12 cellular contexts compared by ENCODE assay signal in genomic region chr11:47998733-47999359, GRCh38. TPM values are rescaled to one million over a fixed set of nuclear protein-coding genes. Genes with fewer than 3 reads are reported as not detected.
DNase-seq lines count a peak whose midpoint lies in the region; ATAC-seq, FAIRE-seq and TF ChIP-seq lines count a peak whose summit lies in the region.
"Had no signal": no experiment of that assay in that cellular context is flagged by ENCODE, and none has a peak within 500 bp of the region (broad histone marks: within the 10 kb centered on the region; RNA-seq: fewer than 3 reads in every experiment).

No MANE protein-coding gene starts in this region.

- no peaks in the 10 kb centered on the region for H3K9me3 Mint-ChIP-seq in CD4-positive, alpha-beta T cell
- H3K9me3 Mint-ChIP-seq in activated naive CD8-positive, alpha-beta T cell treated with anti-CD3 and anti-CD28 coated beads, Interleukin-2, amount 50 U/mL, for 24 hours: no peaks in the 10 kb centered on the region

- H3K4me3 ChIP-seq in mucosa of descending colon: no peak overlapping the region

- CTCF ChIA-PET in CD4-positive, alpha-beta T cell (lab: Charles Lee): interaction anchor here (0.6 to 1.7 kb wide), 4 partner anchors 19 to 111 kb away, joined by 3 to 7 read pairs (median 4); no protein-coding TSS in a partner anchor

- no peak for ATAC-seq in CD4-positive, alpha-beta T cell (ENCODE audit: poor library complexity)
- no peak for ATAC-seq in activated naive CD8-positive, alpha-beta T cell treated with anti-CD3 and anti-CD28 coated beads, Interleukin-2, amount 50 U/mL, for 24 hours
- ATAC-seq in mucosa of descending colon: peak; percentile 89
- ATAC-seq: foreskin keratinocyte had no signal

- no peaks in the 10 kb centered on the region for H3K27me3 ChIP-seq in CD4-positive, alpha-beta T cell (ENCODE audit: control insufficient read depth, insufficient read depth, low read length)
- H3K27me3 ChIP-seq: foreskin keratinocyte had no signal

- no peak for FAIRE-seq in frontal cortex (lab: Jason Lieb, UNC)

- no peak for DNase-seq in CD4-positive, alpha-beta T cell
- DNase-seq in HT-29 (ENCODE audit: low spot score) (peak; percentile 86), mucosa of descending colon (peak in 2 of 3 donors; percentile 40 to 66), NOMO-1 treated with DMSO at 0.1 percent for 48 hours (lab: John Stamatoyannopoulos, UW; ENCODE audit: unreplicated experiment) (no peak), frontal cortex (ENCODE audit: low spot score in 2 of 2) (no peak), HPDE6-E6E7 (ENCODE audit: extremely low spot score) (no peak), NCI-H446 treated with DMSO at 0.1 percent for 48 hours (lab: John Stamatoyannopoulos, UW) (no peak)
- DNase-seq in activated naive CD8-positive, alpha-beta T cell treated with anti-CD3 and anti-CD28 coated beads, Interleukin-2, amount 50 U/mL, for 24 hours: no peak
- DNase-seq: DMS79, foreskin keratinocyte, NCI-H1048, RPMI8226 had no signal

- no peaks in the 10 kb centered on the region for H3K36me3 Mint-ChIP-seq in CD4-positive, alpha-beta T cell (ENCODE audit: low read depth)
- peaks cover 3% of the 10 kb centered on the region for H3K36me3 Mint-ChIP-seq in activated naive CD8-positive, alpha-beta T cell treated with anti-CD3 and anti-CD28 coated beads, Interleukin-2, amount 50 U/mL, for 24 hours (ENCODE audit: low read depth)

- no peaks in the 10 kb centered on the region for H3K36me3 ChIP-seq in mucosa of descending colon (ENCODE audit: low read depth)

- H3K4me3 Mint-ChIP-seq in CD4-positive, alpha-beta T cell: peak overlapping the region; percentile 32
- H3K4me3 Mint-ChIP-seq in activated naive CD8-positive, alpha-beta T cell treated with anti-CD3 and anti-CD28 coated beads, Interleukin-2, amount 50 U/mL, for 24 hours: no peak overlapping the region

- peaks cover 79% of the 10 kb centered on the region for H3K4me1 Mint-ChIP-seq in CD4-positive, alpha-beta T cell (ENCODE audit: low read depth)
- peaks cover 76% of the 10 kb centered on the region for H3K4me1 Mint-ChIP-seq in activated naive CD8-positive, alpha-beta T cell treated with anti-CD3 and anti-CD28 coated beads, Interleukin-2, amount 50 U/mL, for 24 hours

- peaks cover 27% of the 10 kb centered on the region for H3K4me1 ChIP-seq in mucosa of descending colon (ENCODE audit: low read depth)
- H3K4me1 ChIP-seq: foreskin keratinocyte had no signal

- no peaks in the 10 kb centered on the region for H3K27me3 Mint-ChIP-seq in CD4-positive, alpha-beta T cell
- no peaks in the 10 kb centered on the region for H3K27me3 Mint-ChIP-seq in activated naive CD8-positive, alpha-beta T cell treated with anti-CD3 and anti-CD28 coated beads, Interleukin-2, amount 50 U/mL, for 24 hours

- H3K27ac ChIP-seq in CD4-positive, alpha-beta T cell (ENCODE audit: low read depth, low read length): peak overlapping the region; percentile 46
- H3K27ac ChIP-seq: foreskin keratinocyte had no signal

- no peak for TF ChIP-seq CTCF in CD4-positive, alpha-beta T cell (IDR thresholded peaks at IDR 0.05)
- no peak for TF ChIP-seq CTCF in mucosa of descending colon (IDR thresholded peaks at IDR 0.05)

- peak overlapping the region; percentile 93 for H3K27ac Mint-ChIP-seq in CD4-positive, alpha-beta T cell
- H3K27ac Mint-ChIP-seq in activated naive CD8-positive, alpha-beta T cell treated with anti-CD3 and anti-CD28 coated beads, Interleukin-2, amount 50 U/mL, for 24 hours: peak overlapping the region; percentile 62

- intact Hi-C loops in CD4-positive, alpha-beta T cell (cut with DNase I, micrococcal nuclease): loop anchor here in 1 of 2 experiments (2.0 kb wide), 1 partner anchor 18 kb away; the partner anchor contains the start of gene PTPRJ
- intact Hi-C loops in mucosa of descending colon (cut with DNase I, micrococcal nuclease): no loop called here

- POLR2A ChIA-PET in CD4-positive, alpha-beta T cell (lab: Charles Lee): interaction anchor here (1.0 to 5.4 kb wide), 3 partner anchors 16 to 57 kb away, joined by 6 to 125 read pairs (median 10); no protein-coding TSS in a partner anchor

- no peaks in the 10 kb centered on the region for H3K9me3 ChIP-seq in CD4-positive, alpha-beta T cell (ENCODE audit: control insufficient read depth, low read length)
- H3K9me3 ChIP-seq in mucosa of descending colon: no peaks in the 10 kb centered on the region

RNA-seq across cellular contexts. Expression of gene PTPRJ, which starts 18.5 kb away (rescaled TPM):
- total RNA-seq in CD4-positive, alpha-beta T cell: 10 to 100 TPM; 26.6 to 28.9 TPM
- total RNA-seq in HT-29 (2014; rRNA removed; shearing (Covaris generic)): 11.6 and 16.3 TPM in 2 replicates
- 10 to 100 TPM; 27.8 to 54.6 (median 44.0) TPM for total RNA-seq in mucosa of descending colon
- 17.1 TPM for total RNA-seq in frontal cortex

Comparison
In these comparisons a context has a peak if more than half of its experiments do, and no peak if none do; other contexts are left out.
1. DNase-seq: peak in HT-29 (single experiment) and mucosa of descending colon (2 of 3); none in CD4-positive, alpha-beta T cell (0 of 10), activated naive CD8-positive, alpha-beta T cell treated with anti-CD3 and anti-CD28 coated beads, Interleukin-2, amount 50 U/mL, for 24 hours (single experiment), NOMO-1 treated with DMSO at 0.1 percent for 48 hours (single experiment), frontal cortex (0 of 2), HPDE6-E6E7 (single experiment) and NCI-H446 treated with DMSO at 0.1 percent for 48 hours (single experiment).